ENCODE assay signal across 14 cellular contexts in the genomic region with DNA sequence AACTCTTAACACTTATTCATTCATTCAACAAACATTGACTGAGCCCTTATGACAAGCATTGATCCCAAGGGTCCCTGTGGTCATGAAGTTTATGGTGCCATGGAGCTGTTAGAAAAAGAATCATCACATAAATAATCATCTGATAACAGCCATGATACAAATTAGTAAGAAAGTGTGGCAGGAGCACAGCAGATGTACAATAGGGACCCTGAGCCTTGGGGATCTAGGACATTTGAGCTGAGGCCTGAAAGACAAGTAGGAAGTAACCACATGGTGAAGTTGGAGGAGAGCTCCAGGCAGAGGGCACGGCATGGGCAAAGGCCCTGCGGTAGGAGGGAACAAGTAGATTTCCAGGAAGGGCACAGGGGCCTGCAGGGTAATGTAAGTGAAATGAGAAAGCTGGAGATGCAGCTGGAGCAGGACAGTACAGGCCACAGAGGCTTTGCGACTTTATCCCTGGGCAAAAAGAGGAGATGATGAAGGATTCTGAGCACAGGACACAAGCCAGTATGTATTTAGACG. TPM values are rescaled to one million over a fixed set of nuclear protein-coding genes. Genes with fewer than 3 reads are reported as not detected.
DNase-seq lines count a peak whose midpoint lies in the region; ATAC-seq and TF ChIP-seq lines count a peak whose summit lies in the region.
"Had no signal": no experiment of that assay in that cellular context is flagged by ENCODE, and none has a peak within 500 bp of the region (broad histone marks: within the 10 kb centered on the region; RNA-seq: fewer than 3 reads in every experiment).

No MANE protein-coding gene starts in this region.

- no peak for ATAC-seq in Right ventricle myocardium inferior
- no peak for ATAC-seq in HG02884 (IDR thresholded peaks at IDR 0.05; ENCODE audit: unreplicated experiment)
- ATAC-seq in HG02678 (IDR thresholded peaks at IDR 0.05; ENCODE audit: unreplicated experiment): no peak
- ATAC-seq: HepG2 had no signal

- H3K9me3 Mint-ChIP-seq in chondrocyte (ENCODE audit: low read depth): no peaks in the 10 kb centered on the region

- H3K27me3 ChIP-seq in sigmoid colon: no peaks in the 10 kb centered on the region
- H3K27me3 ChIP-seq: BLaER1 had no signal

- H3K4me3 ChIP-seq in sigmoid colon: no peak overlapping the region
- H3K4me3 ChIP-seq: BLaER1 had no signal

- H3K4me3 Mint-ChIP-seq in chondrocyte (ENCODE audit: unreplicated experiment): no peak overlapping the region

- peaks cover 4% of the 10 kb centered on the region for H3K27me3 Mint-ChIP-seq in chondrocyte (ENCODE audit: low read depth)

- peak; percentile 9 for DNase-seq in Right ventricle myocardium inferior (ENCODE audit: missing footprints)
- DNase-seq in cardiac septum (ENCODE audit: low spot score): no peak
- DNase-seq in chondrocyte (ENCODE audit: low spot score): peak; percentile 40
- peak; percentile 7 for DNase-seq in sigmoid colon
- no peak for DNase-seq in ecto neural progenitor cell (ENCODE audit: low spot score)
- DNase-seq: 8988T, AML-193, DMS53, GF-D8, HCEC 1CT had no signal

- H3K36me3 ChIP-seq in sigmoid colon: no peaks in the 10 kb centered on the region

- 94 to 97% methylated on average over 4 of the region's 4 CpGs for WGBS in sigmoid colon, 2 donors

- no peak overlapping the region for H3K27ac Mint-ChIP-seq in chondrocyte (ENCODE audit: unreplicated experiment)

- TF ChIP-seq CTCF in chondrocyte (IDR thresholded peaks at IDR 0.05) (no peak), sigmoid colon (IDR thresholded peaks at IDR 0.05) (no peak)

- no peaks in the 10 kb centered on the region for H3K4me1 Mint-ChIP-seq in chondrocyte (ENCODE audit: low read depth)

- no peaks in the 10 kb centered on the region for H3K36me3 Mint-ChIP-seq in chondrocyte (ENCODE audit: low read depth)

- intact Hi-C loops in Right ventricle myocardium inferior (cut with DNase I): loop anchor here (10.0 kb wide), 1 partner anchor 98 kb away; no protein-coding TSS in a partner anchor
- intact Hi-C loops in cardiac septum (cut with DNase I): no loop called here
- intact Hi-C loops in sigmoid colon (cut with DNase I): no loop called here

- no peak for TF ChIP-seq EP300 in sigmoid colon (IDR thresholded peaks at IDR 0.05)

- TF ChIP-seq POLR2A in sigmoid colon (IDR thresholded peaks at IDR 0.05): no peak

- no peaks in the 10 kb centered on the region for H3K9me3 ChIP-seq in sigmoid colon
- H3K9me3 ChIP-seq: BLaER1 had no signal

- no peaks in the 10 kb centered on the region for H3K4me1 ChIP-seq in sigmoid colon

- no peak overlapping the region for H3K27ac ChIP-seq in sigmoid colon
- H3K27ac ChIP-seq: BLaER1 had no signal

RNA-seq across cellular contexts. Expression of a gene that starts 6.8 kb away (rescaled TPM):
- total RNA-seq in Right ventricle myocardium inferior: 16.7 TPM
- 15.3 TPM for total RNA-seq in cardiac septum
- 27.3 to 35.1 TPM (median 31.0 TPM) in 3 replicates for total RNA-seq in chondrocyte
- total RNA-seq in sigmoid colon: 10 to 100 TPM; 21.6 to 31.0 (median 25.1) TPM
- polyA plus RNA-seq in sigmoid colon: 10 to 100 TPM; 10.8 to 28.2 (median 11.6) TPM

Comparison
In these comparisons a context has a peak if more than half of its experiments do, and no peak if none do; other contexts are left out.
1. DNase-seq: peak in Right ventricle myocardium inferior (single experiment), chondrocyte (single experiment) and sigmoid colon (single experiment); none in cardiac septum (single experiment) and ecto neural progenitor cell (single experiment).